Comparison of ENCODE assay signal across 14 cellular contexts in the genomic region with DNA sequence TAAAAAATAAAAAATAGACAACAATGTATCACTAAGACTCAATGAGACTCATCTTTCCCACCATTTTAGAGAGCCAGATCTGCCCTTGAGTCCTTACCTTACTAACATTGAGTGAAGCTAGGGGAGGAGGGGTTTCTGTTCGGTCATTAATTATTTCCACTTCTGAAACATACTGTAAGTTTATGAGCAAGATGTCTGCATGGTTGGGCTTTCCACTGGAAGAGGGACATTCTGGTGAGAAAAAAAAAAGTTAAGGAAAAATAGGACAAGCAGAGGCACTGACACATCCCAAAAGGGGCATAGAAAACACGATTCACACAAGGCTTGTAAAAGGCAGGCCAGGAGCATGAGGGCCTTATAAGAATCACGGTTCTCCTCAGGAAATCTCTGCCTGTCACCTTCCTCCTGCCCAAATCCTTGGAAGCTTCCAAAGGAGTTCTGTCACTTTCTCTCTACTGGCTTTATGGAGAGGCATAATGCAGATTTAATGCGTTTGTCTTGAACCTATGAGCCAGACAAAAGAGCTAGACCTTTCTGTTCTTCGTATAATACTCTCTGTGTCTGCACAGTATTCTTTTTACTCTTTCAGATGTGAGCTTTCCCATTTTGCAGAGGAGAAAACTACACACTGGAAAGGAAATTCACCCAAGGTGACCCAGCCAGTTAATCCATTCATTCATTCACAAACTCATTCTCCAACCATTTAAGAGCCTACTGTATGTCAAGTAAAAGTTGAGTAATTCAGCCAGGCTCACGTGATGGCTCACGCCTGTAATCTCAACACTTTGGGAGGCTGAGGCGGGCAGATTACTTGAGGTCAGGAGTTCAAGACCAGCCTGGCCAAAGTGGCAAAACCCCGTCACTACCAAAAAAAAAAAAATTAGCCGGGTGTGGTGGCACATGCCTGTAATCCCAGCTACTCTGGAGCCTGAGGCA. TPM values are rescaled to one million over a fixed set of nuclear protein-coding genes. Genes with fewer than 3 reads are reported as not detected.
A peak's percentile ranks its signal among the peaks of the same experiment; 100 is the strongest.
DNase-seq lines count a peak whose midpoint lies in the region; ATAC-seq and TF ChIP-seq lines count a peak whose summit lies in the region.
"Had no signal": no experiment of that assay in that cellular context is flagged by ENCODE, and none has a peak within 500 bp of the region (broad histone marks: within the 10 kb centered on the region; RNA-seq: fewer than 3 reads in every experiment).

No MANE protein-coding gene starts in this region.

- ATAC-seq in HG03280 (IDR thresholded peaks at IDR 0.05; ENCODE audit: unreplicated experiment), result no peak
- no peak for ATAC-seq in GM18502 (IDR thresholded peaks at IDR 0.05; ENCODE audit: poor library complexity, unreplicated experiment)
- ATAC-seq: gastroesophageal sphincter, left lobe of liver had no signal

- DNase-seq in activated T-cell treated with anti-CD3 and anti-CD28 coated beads, Interleukin-2, amount 50 U/mL, for 24 hours, result no peak
- DNase-seq in activated T-cell treated with anti-CD3 and anti-CD28 coated beads, Interleukin-2, amount 50 U/mL, for 1 hour, result no peak
- DNase-seq in NT2/D1 (ENCODE audit: low read depth, low spot score) (no peak), osteocyte (ENCODE audit: extremely low spot score, unreplicated experiment) (no peak), hippocampal formation (lab: John Stamatoyannopoulos, UW) (no peak)
- DNase-seq: amygdala, dorsolateral prefrontal cortex, IMR-90, NCI-H1930 had no signal

- peaks cover 55% of the 10 kb centered on the region for H3K36me3 ChIP-seq in NT2/D1 (ENCODE audit: insufficient read depth, insufficient read length, low read length)

- no peaks in the 10 kb centered on the region for H3K27me3 ChIP-seq in NT2/D1 (ENCODE audit: insufficient read depth, insufficient read length)
- H3K27me3 ChIP-seq: dorsolateral prefrontal cortex, gastroesophageal sphincter had no signal

- H3K9ac ChIP-seq in NT2/D1 (ENCODE audit: insufficient read length, low read depth), result peak overlapping the region; percentile 37

- peaks cover 66% of the 10 kb centered on the region for H3K4me1 Mint-ChIP-seq in activated T-cell treated with anti-CD3 and anti-CD28 coated beads, Interleukin-2, amount 50 U/mL, for 24 hours (ENCODE audit: low read depth)
- peaks cover 69% of the 10 kb centered on the region for H3K4me1 Mint-ChIP-seq in brain
- peaks cover 34% of the 10 kb centered on the region for H3K4me1 Mint-ChIP-seq in osteocyte (ENCODE audit: unreplicated experiment)

- H3K4me1 ChIP-seq in NT2/D1 (ENCODE audit: insufficient read depth, insufficient read length), result peaks cover 4% of the 10 kb centered on the region

- no peaks in the 10 kb centered on the region for H3K9me3 Mint-ChIP-seq in activated T-cell treated with anti-CD3 and anti-CD28 coated beads, Interleukin-2, amount 50 U/mL, for 24 hours
- H3K9me3 Mint-ChIP-seq in brain (peaks cover 0 to 4% (median 0%) of the 10 kb centered on the region in 5 experiments), osteocyte (ENCODE audit: unreplicated experiment) (no peaks in the 10 kb centered on the region)

- H3K27ac Mint-ChIP-seq in activated T-cell treated with anti-CD3 and anti-CD28 coated beads, Interleukin-2, amount 50 U/mL, for 24 hours, result peak overlapping the region; percentile 94
- H3K27ac Mint-ChIP-seq in brain, result peak overlapping the region; percentile 48 to 78 (median 63)
- peak overlapping the region; percentile 60 for H3K27ac Mint-ChIP-seq in osteocyte (ENCODE audit: unreplicated experiment)

- TF ChIP-seq CTCF in brain (conservative IDR thresholded peaks at IDR 0.05) (no peak), osteocyte (IDR thresholded peaks at IDR 0.05) (no peak)

- no peaks in the 10 kb centered on the region for H3K9me3 ChIP-seq in NT2/D1 (ENCODE audit: insufficient read depth, low read length)
- H3K9me3 ChIP-seq: gastroesophageal sphincter had no signal

- H3K4me3 Mint-ChIP-seq in activated T-cell treated with anti-CD3 and anti-CD28 coated beads, Interleukin-2, amount 50 U/mL, for 24 hours, result peak overlapping the region; percentile 97
- H3K4me3 Mint-ChIP-seq in brain (peak overlapping the region; percentile 71 to 89 (median 77)), osteocyte (ENCODE audit: unreplicated experiment) (no peak overlapping the region)

- no peaks in the 10 kb centered on the region for H3K27me3 Mint-ChIP-seq in activated T-cell treated with anti-CD3 and anti-CD28 coated beads, Interleukin-2, amount 50 U/mL, for 24 hours
- peaks cover 4% of the 10 kb centered on the region for H3K27me3 Mint-ChIP-seq in brain
- H3K27me3 Mint-ChIP-seq in osteocyte (ENCODE audit: unreplicated experiment), result no peaks in the 10 kb centered on the region

- H3K36me3 Mint-ChIP-seq in activated T-cell treated with anti-CD3 and anti-CD28 coated beads, Interleukin-2, amount 50 U/mL, for 24 hours (ENCODE audit: low read depth), result peaks cover 63% of the 10 kb centered on the region
- peaks cover 49% of the 10 kb centered on the region for H3K36me3 Mint-ChIP-seq in brain
- H3K36me3 Mint-ChIP-seq in osteocyte (ENCODE audit: unreplicated experiment), result peaks cover 27% of the 10 kb centered on the region

- no peak overlapping the region for H3K4me3 ChIP-seq in NT2/D1 (ENCODE audit: insufficient read length, low read depth)
- H3K4me3 ChIP-seq: gastroesophageal sphincter had no signal

RNA-seq across cellular contexts. Expression of gene LSM12, which starts 2.5 kb away (rescaled TPM):
- 45.1 TPM for polyA plus RNA-seq in brain (ENCODE audit: insufficient read depth, low read depth, low replicate concordance)
- total RNA-seq in osteocyte, result 49.3 and 49.5 TPM in 2 replicates

RNA-seq across cellular contexts. Expression of gene G6PC3, which starts 6.6 kb away (rescaled TPM):
- polyA plus RNA-seq in brain (ENCODE audit: insufficient read depth, low read depth, low replicate concordance), result 187 TPM
- total RNA-seq in osteocyte, result 60.3 TPM in 2 replicates

RNA-seq across cellular contexts. Expression of gene TMEM101, which starts 49.2 kb away (rescaled TPM):
- polyA plus RNA-seq in brain (ENCODE audit: insufficient read depth, low read depth, low replicate concordance), result 34.5 TPM
- 21.7 and 23.6 TPM in 2 replicates for total RNA-seq in osteocyte

RNA-seq across cellular contexts. Expression of gene HDAC5, which starts 59.5 kb away (rescaled TPM):
- 123 TPM for polyA plus RNA-seq in brain (ENCODE audit: insufficient read depth, low read depth, low replicate concordance)
- 42.0 and 44.4 TPM in 2 replicates for total RNA-seq in osteocyte

RNA-seq across cellular contexts. Expression of gene NAGS, which starts 59.5 kb away (rescaled TPM):
- 1.2 TPM for polyA plus RNA-seq in brain (ENCODE audit: insufficient read depth, low read depth, low replicate concordance)
- 0.29 and 0.78 TPM in 2 replicates for total RNA-seq in osteocyte
